25 cellular contexts compared by ENCODE assay signal in the genomic region with DNA sequence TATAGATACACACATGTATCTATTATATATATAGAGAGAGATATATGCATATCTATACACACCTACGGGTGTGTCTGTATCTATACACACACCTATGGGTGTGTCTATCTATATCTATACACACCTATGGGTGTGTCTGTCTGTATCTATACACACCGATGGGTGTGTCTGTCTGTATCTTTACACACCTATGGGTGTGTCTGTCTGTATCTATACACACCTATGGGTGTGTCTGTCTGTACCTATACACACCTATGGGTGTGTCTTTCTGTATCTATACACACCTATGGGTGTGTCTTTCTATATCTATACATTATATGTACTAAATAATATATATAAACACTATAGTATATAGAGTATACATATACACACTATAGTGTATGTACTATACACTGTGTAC.
"Had no signal": no experiment of that assay in that cellular context is flagged by ENCODE, and none has a peak within 500 bp of the region (broad histone marks: within the 10 kb centered on the region; RNA-seq: fewer than 3 reads in every experiment).

No MANE protein-coding gene starts in this region.

- H3K9me3 ChIP-seq: stomach, suprapubic skin, testis, thoracic aorta, thyroid gland, tibial artery, tibial nerve, upper lobe of left lung, upper lobe of right lung, uterus, vagina had no signal

- H3K4me3 ChIP-seq: stomach, suprapubic skin, testis, thoracic aorta, thyroid gland, tibial artery, tibial nerve, transverse colon, upper lobe of left lung, upper lobe of right lung, uterus, vagina had no signal

- H3K27me3 ChIP-seq: stomach, suprapubic skin, testis, thyroid gland, tibial artery, tibial nerve, transverse colon, upper lobe of left lung, upper lobe of right lung, uterus, vagina had no signal

- DNase-seq: stimulated activated CD4-positive, alpha-beta T cell treated with anti-CD3 and anti-CD28 coated beads, Interleukin-2, amount 100 ng/mL, for 48 hours; stimulated activated CD4-positive, alpha-beta T cell treated with anti-CD3 and anti-CD28 coated beads, Interleukin-4, amount 100 ng/mL, for 1 hour; stimulated activated CD4-positive, alpha-beta T cell treated with anti-CD3 and anti-CD28 coated beads, Interleukin-4, amount 100 ng/mL, for 24 hours; stimulated activated CD4-positive, alpha-beta T cell treated with anti-CD3 and anti-CD28 coated beads, Interleukin-4, amount 100 ng/mL, for 4 hours; stimulated activated CD8-positive, alpha-beta memory T cell treated with anti-CD3 and anti-CD28 coated beads, Interleukin-4, amount 100 ng/mL, for 48 hours; stimulated activated naive B cell treated with anti-CD40 and anti-IgM and Interleukin-4, amounts not matched to agents 10 μg/mL and 1 μg/mL and 100 μg/mL, for 72 hours; stimulated activated naive CD4-positive, alpha-beta T cell; stimulated activated naive CD4-positive, alpha-beta T cell treated with Interleukin-2 at 50 U/mL for 16 hours; stimulated activated naive CD8-positive, alpha-beta T cell treated with anti-CD3 and anti-CD28 coated beads, Interleukin-15, amount 100 ng/mL, for 72 hours; stimulated activated naive CD8-positive, alpha-beta T cell treated with anti-CD3 and anti-CD28 coated beads, Interleukin-15, Interleukin-2, amounts not matched to agents 100 U/mL and 50 U/mL, for 24 hours; stomach; substantia nigra; testis; thyroid gland; tibial artery; transverse colon; trophoblast cell; upper lobe of left lung; upper lobe of right lung; uterus had no signal

- H3K27ac ChIP-seq: stomach, suprapubic skin, testis, thoracic aorta, thyroid gland, tibial artery, tibial nerve, transverse colon, upper lobe of left lung, upper lobe of right lung, uterus, vagina had no signal

- H3K36me3 ChIP-seq: stomach, suprapubic skin, thoracic aorta, thyroid gland, tibial artery, tibial nerve, transverse colon, upper lobe of left lung, upper lobe of right lung, uterus, vagina had no signal

- FAIRE-seq: urothelium cell line had no signal

- H3K4me1 ChIP-seq: suprapubic skin, testis, transverse colon, upper lobe of left lung, upper lobe of right lung, uterus had no signal
